In genomic region chr20:9359561-9360308, GRCh38 we compare ENCODE assay signal across 9 cellular contexts.
DNase-seq lines count a peak whose midpoint lies in the region; ATAC-seq and TF ChIP-seq lines count a peak whose summit lies in the region.
"Had no signal": no experiment of that assay in that cellular context is flagged by ENCODE, and none has a peak within 500 bp of the region (broad histone marks: within the 10 kb centered on the region; RNA-seq: fewer than 3 reads in every experiment).

No MANE protein-coding gene starts in this region.

- no peak overlapping the region for H3K27ac Mint-ChIP-seq in natural killer cell treated with Interleukin-12 subunit alpha and Interleukin-12 subunit beta and Interleukin-15 and Interleukin-18, amount 100 ng/mL, for 72 hours
- H3K27ac Mint-ChIP-seq: CD4-positive, CD25-positive, alpha-beta regulatory T cell had no signal

- TF ChIP-seq CTCF in transverse colon (IDR thresholded peaks at IDR 0.05): peak; percentile 44 to 68 (median 54)

- TF ChIP-seq EP300 in transverse colon (IDR thresholded peaks at IDR 0.05; ENCODE audit: low read depth): no peak

- H3K36me3 ChIP-seq in transverse colon: no peaks in the 10 kb centered on the region

- H3K9me3 Mint-ChIP-seq in natural killer cell treated with Interleukin-12 subunit alpha and Interleukin-12 subunit beta and Interleukin-15 and Interleukin-18, amount 100 ng/mL, for 72 hours: no peaks in the 10 kb centered on the region

- in situ Hi-C loops in transverse colon (cut with MboI; ENCODE audit: low pct_ligation_motif_present in 1 of 4, low pct_unique_long_range_greater_than_20kb in 1 of 4, low sequenced_read_pairs in 3 of 4): loop anchor here (10.0 to 25.0 kb wide), 4 partner anchors 497 to 605 kb away; no protein-coding TSS in a partner anchor

- H3K27me3 ChIP-seq in transverse colon: no peaks in the 10 kb centered on the region

- no peak overlapping the region for H3K4me3 ChIP-seq in transverse colon

- H3K27me3 Mint-ChIP-seq in natural killer cell treated with Interleukin-12 subunit alpha and Interleukin-12 subunit beta and Interleukin-15 and Interleukin-18, amount 100 ng/mL, for 72 hours: no peaks in the 10 kb centered on the region

- DNase-seq in NCI-H1436 (lab: John Stamatoyannopoulos, UW) (peak; percentile 20), NCI-H1436 treated with DMSO at 0.1 percent for 48 hours (lab: John Stamatoyannopoulos, UW) (no peak), NCI-H2171 (lab: John Stamatoyannopoulos, UW) (peak; percentile 44), brain pericyte (ENCODE audit: low read depth, low spot score) (peak; percentile 47), kidney glomerular epithelial cell (lab: John Stamatoyannopoulos, UW) (peak; percentile 44), transverse colon (peak; percentile 55)
- no peak for DNase-seq in natural killer cell treated with Interleukin-12 subunit alpha and Interleukin-12 subunit beta and Interleukin-15 and Interleukin-18, amount 100 ng/mL, for 72 hours (ENCODE audit: low spot score)
- DNase-seq in stimulated activated CD4-positive, alpha-beta T cell treated with anti-CD3 and anti-CD28 coated beads, Interleukin-1b, Interleukin-23, amount 100 ng/mL, for 48 hours: no peak
- DNase-seq: CD4-positive, CD25-positive, alpha-beta regulatory T cell had no signal

- WGBS in transverse colon (ENCODE audit: low coverage in 1 of 2), 2 donors: 21 to 36% methylated on average over 6 to 14 of the region's 14 CpGs

- no peak for TF ChIP-seq POLR2A in transverse colon (IDR thresholded peaks at IDR 0.05)

- H3K9me3 ChIP-seq in transverse colon: no peaks in the 10 kb centered on the region

- H3K27ac ChIP-seq in transverse colon: peak overlapping the region; percentile 29 to 48 (median 37)

- intact Hi-C loops in transverse colon (cut with DNase I; ENCODE audit: low total_unique reads): loop anchor here (10.0 kb wide), 2 partner anchors 505 to 565 kb away; no protein-coding TSS in a partner anchor

- no peaks in the 10 kb centered on the region for H3K4me1 Mint-ChIP-seq in natural killer cell treated with Interleukin-12 subunit alpha and Interleukin-12 subunit beta and Interleukin-15 and Interleukin-18, amount 100 ng/mL, for 72 hours (ENCODE audit: low read depth in 2 of 2)
- H3K4me1 Mint-ChIP-seq: CD4-positive, CD25-positive, alpha-beta regulatory T cell had no signal

- H3K4me1 ChIP-seq in transverse colon: peaks cover 0 to 12% (median 10%) of the 10 kb centered on the region in 4 donors

- no peak overlapping the region for H3K4me3 Mint-ChIP-seq in natural killer cell treated with Interleukin-12 subunit alpha and Interleukin-12 subunit beta and Interleukin-15 and Interleukin-18, amount 100 ng/mL, for 72 hours
- H3K4me3 Mint-ChIP-seq: CD4-positive, CD25-positive, alpha-beta regulatory T cell had no signal

- no peaks in the 10 kb centered on the region for H3K36me3 Mint-ChIP-seq in natural killer cell treated with Interleukin-12 subunit alpha and Interleukin-12 subunit beta and Interleukin-15 and Interleukin-18, amount 100 ng/mL, for 72 hours
- H3K36me3 Mint-ChIP-seq: CD4-positive, CD25-positive, alpha-beta regulatory T cell had no signal

- no peak for ATAC-seq in natural killer cell treated with Interleukin-12 subunit alpha and Interleukin-12 subunit beta and Interleukin-15 and Interleukin-18, amount 100 ng/mL, for 72 hours

Comparison
In these comparisons a context has a peak if more than half of its experiments do, and no peak if none do; other contexts are left out.
1. DNase-seq: peak in NCI-H1436 (single experiment), NCI-H2171 (single experiment), brain pericyte (single experiment), kidney glomerular epithelial cell (single experiment) and transverse colon (single experiment); none in NCI-H1436 treated with DMSO at 0.1 percent for 48 hours (single experiment), natural killer cell treated with Interleukin-12 subunit alpha and Interleukin-12 subunit beta and Interleukin-15 and Interleukin-18, amount 100 ng/mL, for 72 hours (single experiment) and stimulated activated CD4-positive, alpha-beta T cell treated with anti-CD3 and anti-CD28 coated beads, Interleukin-1b, Interleukin-23, amount 100 ng/mL, for 48 hours (single experiment).